ENCODE assay signal across 18 cellular contexts in genomic region chr17:39171933-39172332, GRCh38. TPM values are rescaled to one million over a fixed set of nuclear protein-coding genes. Genes with fewer than 3 reads are reported as not detected.
DNase-seq lines count a peak whose midpoint lies in the region; TF ChIP-seq lines count a peak whose summit lies in the region.
"Had no signal": no experiment of that assay in that cellular context is flagged by ENCODE, and none has a peak within 500 bp of the region (broad histone marks: within the 10 kb centered on the region; RNA-seq: fewer than 3 reads in every experiment).

No MANE protein-coding gene starts in this region.

- H3K9me3 Mint-ChIP-seq in neural progenitor cell, result peaks cover 3% of the 10 kb centered on the region
- H3K9me3 Mint-ChIP-seq in activated naive CD8-positive, alpha-beta T cell treated with anti-CD3 and anti-CD28 coated beads for 36 hours, result peaks cover 1% of the 10 kb centered on the region
- H3K9me3 Mint-ChIP-seq: CD8-positive, alpha-beta memory T cell had no signal

- H3K27ac ChIP-seq in WERI-Rb-1 (no peak overlapping the region; the same call in 1 of the 2 replicates), neural progenitor cell (no peak overlapping the region)
- H3K27ac ChIP-seq: SK-N-MC had no signal

- no peak overlapping the region for H3K4me2 ChIP-seq in neural progenitor cell

- H3K4me3 ChIP-seq in WERI-Rb-1 (ENCODE audit: low read depth, low read length) (no peak overlapping the region), neural progenitor cell (no peak overlapping the region)
- H3K4me3 ChIP-seq: SK-N-MC had no signal

- peaks cover 4% of the 10 kb centered on the region for H3K27me3 Mint-ChIP-seq in neural progenitor cell (ENCODE audit: insufficient read depth, low read depth)
- H3K27me3 Mint-ChIP-seq in activated naive CD8-positive, alpha-beta T cell treated with anti-CD3 and anti-CD28 coated beads for 36 hours, result peaks cover 21% of the 10 kb centered on the region

- no peaks in the 10 kb centered on the region for H4K20me1 ChIP-seq in neural progenitor cell (ENCODE audit: low read depth)

- peak; percentile 42 for DNase-seq in NCI-H82 (lab: John Stamatoyannopoulos, UW)
- no peak for DNase-seq in NCI-H82 treated with DMSO at 0.1 percent for 48 hours (lab: John Stamatoyannopoulos, UW; ENCODE audit: unreplicated experiment)
- peak; percentile 43 for DNase-seq in WERI-Rb-1
- DNase-seq in neural progenitor cell (ENCODE audit: low spot score), result no peak
- DNase-seq in glomerular visceral epithelial cell (ENCODE audit: extremely low spot score), result no peak
- DNase-seq in stimulated activated CD4-positive, alpha-beta T cell treated with anti-CD3 and anti-CD28 coated beads, Interleukin-12 subunit alpha, Interleukin-12 subunit beta, amount 100 ng/mL, for 4 hours, result no peak
- no peak for DNase-seq in nucleus accumbens (lab: John Stamatoyannopoulos, UW)
- DNase-seq in activated naive CD8-positive, alpha-beta T cell treated with anti-CD3 and anti-CD28 coated beads for 36 hours, result no peak
- DNase-seq: CD8-positive, alpha-beta memory T cell; HFFc6; NCI-H187; NCI-H446; NCI-H69; Right ventricle myocardium superior had no signal

- TF ChIP-seq CTCF in WERI-Rb-1 (IDR thresholded peaks at IDR 0.05; ENCODE audit: low read depth, low read length) (no peak), neural progenitor cell (IDR thresholded peaks at IDR 0.05) (no peak)

- H3K4me1 Mint-ChIP-seq in neural progenitor cell, result peaks cover 17% of the 10 kb centered on the region
- peaks cover 17% of the 10 kb centered on the region for H3K4me1 Mint-ChIP-seq in activated naive CD8-positive, alpha-beta T cell treated with anti-CD3 and anti-CD28 coated beads for 36 hours

- no peaks in the 10 kb centered on the region for H3K79me2 ChIP-seq in neural progenitor cell (ENCODE audit: low read depth)

- H3K9me3 ChIP-seq in WERI-Rb-1 (ENCODE audit: severe bottlenecking), result peaks cover 4% of the 10 kb centered on the region
- H3K9me3 ChIP-seq in neural progenitor cell (ENCODE audit: low read depth), result no peaks in the 10 kb centered on the region

- no peak overlapping the region for H2AFZ ChIP-seq in neural progenitor cell (replicated peaks)

- no peak overlapping the region for H3K9ac ChIP-seq in neural progenitor cell

- peaks cover 8% of the 10 kb centered on the region for H3F3A ChIP-seq in neural progenitor cell (ENCODE audit: low read depth)

- H3K36me3 ChIP-seq in WERI-Rb-1, result peaks cover 8% of the 10 kb centered on the region
- no peaks in the 10 kb centered on the region for H3K36me3 ChIP-seq in neural progenitor cell

- peak overlapping the region; percentile 13 for H3K27ac Mint-ChIP-seq in neural progenitor cell
- H3K27ac Mint-ChIP-seq in activated naive CD8-positive, alpha-beta T cell treated with anti-CD3 and anti-CD28 coated beads for 36 hours, result no peak overlapping the region
- H3K27ac Mint-ChIP-seq: HFFc6 had no signal

- H3K27me3 ChIP-seq in WERI-Rb-1 (ENCODE audit: insufficient read depth, low read depth, severe bottlenecking), result no peaks in the 10 kb centered on the region
- H3K27me3 ChIP-seq in neural progenitor cell, result peaks cover 10% of the 10 kb centered on the region

- H3K4me3 Mint-ChIP-seq in neural progenitor cell, result no peak overlapping the region
- no peak overlapping the region for H3K4me3 Mint-ChIP-seq in activated naive CD8-positive, alpha-beta T cell treated with anti-CD3 and anti-CD28 coated beads for 36 hours
- H3K4me3 Mint-ChIP-seq: CD8-positive, alpha-beta memory T cell; HFFc6 had no signal

- H3K4me1 ChIP-seq in neural progenitor cell, result no peaks in the 10 kb centered on the region

- H3K36me3 Mint-ChIP-seq in neural progenitor cell, result peaks cover 6% of the 10 kb centered on the region
- H3K36me3 Mint-ChIP-seq in activated naive CD8-positive, alpha-beta T cell treated with anti-CD3 and anti-CD28 coated beads for 36 hours, result peaks cover 4% of the 10 kb centered on the region

RNA-seq across cellular contexts. Expression of gene ARL5C, which starts 6.0 kb away (rescaled TPM):
- not detected in 2 replicates for total RNA-seq in neural progenitor cell (ENCODE audit: low replicate concordance)
- not detected for total RNA-seq in activated naive CD8-positive, alpha-beta T cell treated with anti-CD3 and anti-CD28 coated beads for 36 hours
- total RNA-seq: A172; CD8-positive, alpha-beta memory T cell; Daoy; H4; HFFc6; Right ventricle myocardium superior had no signal

RNA-seq across cellular contexts. Expression of gene PLXDC1, which starts 20.5 kb away (rescaled TPM):
- total RNA-seq in neural progenitor cell (ENCODE audit: low replicate concordance), result 2.1 and 2.5 TPM in 2 replicates
- total RNA-seq in activated naive CD8-positive, alpha-beta T cell treated with anti-CD3 and anti-CD28 coated beads for 36 hours, result 1 to 10 TPM in 1 of 2 experiments, under 1 TPM in 1; 0.54 to 1.1 TPM

RNA-seq across cellular contexts. Expression of gene CACNB1, which starts 25.5 kb away (rescaled TPM):
- 6.3 and 16.5 TPM in 2 replicates for total RNA-seq in neural progenitor cell (ENCODE audit: low replicate concordance)
- total RNA-seq in activated naive CD8-positive, alpha-beta T cell treated with anti-CD3 and anti-CD28 coated beads for 36 hours, result 10 to 100 TPM; 12.7 to 14.4 TPM

RNA-seq across cellular contexts. Expression of gene RPL19, which starts 28.1 kb away (rescaled TPM):
- 2,635 and 2,751 TPM in 2 replicates for total RNA-seq in neural progenitor cell (ENCODE audit: low replicate concordance)
- total RNA-seq in activated naive CD8-positive, alpha-beta T cell treated with anti-CD3 and anti-CD28 coated beads for 36 hours, result 1,000 to 10,000 TPM; 3,075 to 3,102 TPM

RNA-seq across cellular contexts. Expression of gene STAC2, which starts 53.8 kb away (rescaled TPM):
- 0.13 and 0.62 TPM in 2 replicates for total RNA-seq in neural progenitor cell (ENCODE audit: low replicate concordance)
- under 1 TPM; 0.14 to 0.20 TPM for total RNA-seq in activated naive CD8-positive, alpha-beta T cell treated with anti-CD3 and anti-CD28 coated beads for 36 hours
- total RNA-seq: A172; CD8-positive, alpha-beta memory T cell; HFFc6 had no signal

Comparison
In these comparisons a context has a peak if more than half of its experiments do, and no peak if none do; other contexts are left out.
1. DNase-seq: peak in NCI-H82 (single experiment) and WERI-Rb-1 (single experiment); none in NCI-H82 treated with DMSO at 0.1 percent for 48 hours (single experiment), neural progenitor cell (single experiment), glomerular visceral epithelial cell (single experiment), stimulated activated CD4-positive, alpha-beta T cell treated with anti-CD3 and anti-CD28 coated beads, Interleukin-12 subunit alpha, Interleukin-12 subunit beta, amount 100 ng/mL, for 4 hours (single experiment), nucleus accumbens (0 of 56) and activated naive CD8-positive, alpha-beta T cell treated with anti-CD3 and anti-CD28 coated beads for 36 hours (single experiment).